ENCODE assay signal across 1 cellular context in the genomic region with DNA sequence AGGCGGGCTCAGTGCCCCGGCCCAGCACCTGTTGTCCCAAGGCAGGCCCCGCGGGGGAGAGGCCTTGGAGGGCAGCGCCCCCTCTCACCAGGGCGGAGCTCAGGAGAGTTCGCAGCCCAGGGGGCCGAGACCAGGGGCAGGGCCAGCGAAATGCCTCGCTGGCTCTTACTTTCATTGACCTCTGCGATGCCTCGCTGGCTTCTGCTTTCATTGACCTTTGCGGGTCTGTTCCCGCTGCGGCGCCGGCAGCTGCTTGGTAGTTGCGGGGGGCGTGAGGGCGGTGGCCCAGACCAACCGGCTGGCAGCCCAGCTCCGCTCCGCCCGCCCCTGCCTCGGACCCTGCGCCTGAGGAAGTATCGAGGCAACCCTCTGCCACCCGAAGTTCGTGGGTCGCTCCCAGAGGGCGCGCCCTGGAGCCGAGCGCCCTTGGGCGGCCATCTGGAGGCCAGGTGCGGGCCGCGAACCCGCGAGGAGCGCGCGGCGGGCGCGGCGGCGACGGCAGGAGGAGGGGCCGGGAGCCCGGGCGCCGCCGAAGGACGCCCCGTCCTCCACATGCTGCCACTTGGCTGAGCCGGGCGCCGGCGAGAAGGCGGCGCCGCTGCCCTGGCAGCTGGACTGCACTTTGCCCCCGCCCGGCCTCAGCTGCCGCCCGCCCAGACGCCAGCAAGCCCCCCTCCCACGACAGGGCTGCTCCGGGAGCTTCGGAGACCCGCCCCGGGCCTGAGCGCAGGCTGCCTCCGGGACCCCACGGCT.
A peak's percentile ranks its signal among the peaks of the same experiment; 100 is the strongest.
TF ChIP-seq lines count a peak whose summit lies in the region.

No MANE protein-coding gene starts in this region.

TF ChIP-seq in HepG2, 621 proteins besides CTCF, POLR2A, EP300 and RAD21 (continued from another document and continues in another):
- TF ChIP-seq, protein P1, sequence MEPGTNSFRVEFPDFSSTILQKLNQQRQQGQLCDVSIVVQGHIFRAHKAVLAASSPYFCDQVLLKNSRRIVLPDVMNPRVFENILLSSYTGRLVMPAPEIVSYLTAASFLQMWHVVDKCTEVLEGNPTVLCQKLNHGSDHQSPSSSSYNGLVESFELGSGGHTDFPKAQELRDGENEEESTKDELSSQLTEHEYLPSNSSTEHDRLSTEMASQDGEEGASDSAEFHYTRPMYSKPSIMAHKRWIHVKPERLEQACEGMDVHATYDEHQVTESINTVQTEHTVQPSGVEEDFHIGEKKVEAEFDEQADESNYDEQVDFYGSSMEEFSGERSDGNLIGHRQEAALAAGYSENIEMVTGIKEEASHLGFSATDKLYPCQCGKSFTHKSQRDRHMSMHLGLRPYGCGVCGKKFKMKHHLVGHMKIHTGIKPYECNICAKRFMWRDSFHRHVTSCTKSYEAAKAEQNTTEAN (CRISPR knock-in tag; conservative IDR thresholded peaks at IDR 0.05): 0 out of 2 replicates have a peak, but pooled peaks have one; percentile 48
- TF ChIP-seq, protein P2, sequence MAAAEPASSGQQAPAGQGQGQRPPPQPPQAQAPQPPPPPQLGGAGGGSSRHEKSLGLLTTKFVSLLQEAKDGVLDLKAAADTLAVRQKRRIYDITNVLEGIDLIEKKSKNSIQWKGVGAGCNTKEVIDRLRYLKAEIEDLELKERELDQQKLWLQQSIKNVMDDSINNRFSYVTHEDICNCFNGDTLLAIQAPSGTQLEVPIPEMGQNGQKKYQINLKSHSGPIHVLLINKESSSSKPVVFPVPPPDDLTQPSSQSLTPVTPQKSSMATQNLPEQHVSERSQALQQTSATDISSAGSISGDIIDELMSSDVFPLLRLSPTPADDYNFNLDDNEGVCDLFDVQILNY (CRISPR knock-in tag; conservative IDR thresholded peaks at IDR 0.05): no peak; the same call in 1 of the 2 replicates
- TF ChIP-seq, protein P3, sequence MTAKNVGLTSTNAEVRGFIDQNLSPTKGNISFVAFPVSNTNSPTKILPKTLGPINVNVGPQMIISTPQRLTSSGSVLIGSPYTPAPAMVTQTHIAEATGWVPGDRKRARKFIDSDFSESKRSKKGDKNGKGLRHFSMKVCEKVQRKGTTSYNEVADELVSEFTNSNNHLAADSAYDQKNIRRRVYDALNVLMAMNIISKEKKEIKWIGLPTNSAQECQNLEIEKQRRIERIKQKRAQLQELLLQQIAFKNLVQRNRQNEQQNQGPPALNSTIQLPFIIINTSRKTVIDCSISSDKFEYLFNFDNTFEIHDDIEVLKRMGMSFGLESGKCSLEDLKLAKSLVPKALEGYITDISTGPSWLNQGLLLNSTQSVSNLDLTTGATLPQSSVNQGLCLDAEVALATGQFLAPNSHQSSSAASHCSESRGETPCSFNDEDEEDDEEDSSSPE (CRISPR knock-in tag; IDR thresholded peaks at IDR 0.05): peak; percentile 47
- TF ChIP-seq ARHGAP35 (CRISPR knock-in tag; IDR thresholded peaks at IDR 0.05; ENCODE audit: borderline replicate concordance) (peak; percentile 54; the same call in 1 of the 2 replicates), SMAD3 (CRISPR knock-in tag; IDR thresholded peaks at IDR 0.05) (no peak), CHCHD3 (CRISPR knock-in tag; IDR thresholded peaks at IDR 0.05) (no peak), NONO (IDR thresholded peaks at IDR 0.05) (no peak), NONO (CRISPR knock-in tag; conservative IDR thresholded peaks at IDR 0.05) (peak; percentile 84), MAZ (IDR thresholded peaks at IDR 0.05; ENCODE audit: borderline replicate concordance, low read depth, low read length) (peak; percentile 65; the same call in 1 of the 2 replicates), MAZ (CRISPR knock-in tag; IDR thresholded peaks at IDR 0.05; ENCODE audit: low read depth) (no peak; the same call in 1 of the 2 replicates), ZSCAN25 (CRISPR knock-in tag; IDR thresholded peaks at IDR 0.05) (no peak), ZNF24 (IDR thresholded peaks at IDR 0.05) (no peak), ZMYM2 (CRISPR knock-in tag; IDR thresholded peaks at IDR 0.05) (peak; percentile 82), ZNF124 (CRISPR knock-in tag; IDR thresholded peaks at IDR 0.05) (0 out of 2 replicates have a peak, but pooled peaks have one; percentile 45), MEF2D (CRISPR knock-in tag; IDR thresholded peaks at IDR 0.05) (no peak), ZNF792 (CRISPR knock-in tag; IDR thresholded peaks at IDR 0.05) (no peak), RNF2 (conservative IDR thresholded peaks at IDR 0.05; ENCODE audit: low read depth) (0 out of 2 replicates have a peak, but pooled peaks have one; percentile 48), ZNF577 (CRISPR knock-in tag; IDR thresholded peaks at IDR 0.05; ENCODE audit: borderline replicate concordance, low read depth) (no peak), TCF12 (IDR thresholded peaks at IDR 0.05) (no peak), TCF12 (CRISPR knock-in tag; IDR thresholded peaks at IDR 0.05) (0 out of 2 replicates have a peak, but pooled peaks have one; percentile 50), CCAR2 (optimal IDR thresholded peaks at IDR 0.05; ENCODE audit: low read depth, low read length) (no peak), ZFP36L2 (CRISPR knock-in tag; IDR thresholded peaks at IDR 0.05) (no peak; the same call in 1 of the 2 replicates), ZNF354B (CRISPR knock-in tag; IDR thresholded peaks at IDR 0.05) (no peak), ATF1 (CRISPR knock-in tag; IDR thresholded peaks at IDR 0.05) (no peak), NFKBIZ (CRISPR knock-in tag; IDR thresholded peaks at IDR 0.05) (0 out of 2 replicates have a peak, but pooled peaks have one; percentile 56)
- TF ChIP-seq, protein P4, sequence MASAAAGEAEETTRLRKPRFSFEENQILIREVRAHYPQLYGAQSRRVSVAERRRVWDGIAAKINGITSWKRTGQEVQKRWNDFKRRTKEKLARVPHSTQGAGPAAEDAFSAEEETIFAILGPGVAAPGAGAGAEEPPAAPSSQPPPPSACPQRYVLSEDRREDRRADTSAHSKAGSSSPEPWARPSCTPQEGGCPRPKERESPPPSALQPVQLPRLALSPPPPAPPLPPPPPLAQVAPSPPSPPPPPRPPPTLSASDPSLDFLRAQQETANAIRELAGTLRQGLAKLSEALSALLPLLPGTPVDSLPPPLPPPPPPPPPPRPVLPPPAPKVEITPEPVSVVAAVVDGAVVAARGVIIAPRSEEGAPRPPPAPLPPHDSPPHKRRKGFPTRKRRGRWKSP (CRISPR knock-in tag; IDR thresholded peaks at IDR 0.05): peak; percentile 82; the same call in 1 of the 2 replicates
- TF ChIP-seq, protein P5, sequence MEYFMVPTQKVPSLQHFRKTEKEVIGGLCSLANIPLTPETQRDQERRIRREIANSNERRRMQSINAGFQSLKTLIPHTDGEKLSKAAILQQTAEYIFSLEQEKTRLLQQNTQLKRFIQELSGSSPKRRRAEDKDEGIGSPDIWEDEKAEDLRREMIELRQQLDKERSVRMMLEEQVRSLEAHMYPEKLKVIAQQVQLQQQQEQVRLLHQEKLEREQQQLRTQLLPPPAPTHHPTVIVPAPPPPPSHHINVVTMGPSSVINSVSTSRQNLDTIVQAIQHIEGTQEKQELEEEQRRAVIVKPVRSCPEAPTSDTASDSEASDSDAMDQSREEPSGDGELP (IDR thresholded peaks at IDR 0.05; ENCODE audit: borderline replicate concordance, low read depth): peak; percentile 87; the same call in 1 of the 2 replicates
- TF ChIP-seq, protein P6, sequence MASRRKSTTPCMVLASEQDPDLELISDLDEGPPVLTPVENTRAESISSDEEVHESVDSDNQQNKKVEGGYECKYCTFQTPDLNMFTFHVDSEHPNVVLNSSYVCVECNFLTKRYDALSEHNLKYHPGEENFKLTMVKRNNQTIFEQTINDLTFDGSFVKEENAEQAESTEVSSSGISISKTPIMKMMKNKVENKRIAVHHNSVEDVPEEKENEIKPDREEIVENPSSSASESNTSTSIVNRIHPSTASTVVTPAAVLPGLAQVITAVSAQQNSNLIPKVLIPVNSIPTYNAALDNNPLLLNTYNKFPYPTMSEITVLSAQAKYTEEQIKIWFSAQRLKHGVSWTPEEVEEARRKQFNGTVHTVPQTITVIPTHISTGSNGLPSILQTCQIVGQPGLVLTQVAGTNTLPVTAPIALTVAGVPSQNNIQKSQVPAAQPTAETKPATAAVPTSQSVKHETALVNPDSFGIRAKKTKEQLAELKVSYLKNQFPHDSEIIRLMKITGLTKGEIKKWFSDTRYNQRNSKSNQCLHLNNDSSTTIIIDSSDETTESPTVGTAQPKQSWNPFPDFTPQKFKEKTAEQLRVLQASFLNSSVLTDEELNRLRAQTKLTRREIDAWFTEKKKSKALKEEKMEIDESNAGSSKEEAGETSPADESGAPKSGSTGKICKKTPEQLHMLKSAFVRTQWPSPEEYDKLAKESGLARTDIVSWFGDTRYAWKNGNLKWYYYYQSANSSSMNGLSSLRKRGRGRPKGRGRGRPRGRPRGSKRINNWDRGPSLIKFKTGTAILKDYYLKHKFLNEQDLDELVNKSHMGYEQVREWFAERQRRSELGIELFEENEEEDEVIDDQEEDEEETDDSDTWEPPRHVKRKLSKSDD (CRISPR knock-in tag; IDR thresholded peaks at IDR 0.05; ENCODE audit: low read depth): peak; percentile 62; the same call in 1 of the 2 replicates
- TF ChIP-seq, protein P7, sequence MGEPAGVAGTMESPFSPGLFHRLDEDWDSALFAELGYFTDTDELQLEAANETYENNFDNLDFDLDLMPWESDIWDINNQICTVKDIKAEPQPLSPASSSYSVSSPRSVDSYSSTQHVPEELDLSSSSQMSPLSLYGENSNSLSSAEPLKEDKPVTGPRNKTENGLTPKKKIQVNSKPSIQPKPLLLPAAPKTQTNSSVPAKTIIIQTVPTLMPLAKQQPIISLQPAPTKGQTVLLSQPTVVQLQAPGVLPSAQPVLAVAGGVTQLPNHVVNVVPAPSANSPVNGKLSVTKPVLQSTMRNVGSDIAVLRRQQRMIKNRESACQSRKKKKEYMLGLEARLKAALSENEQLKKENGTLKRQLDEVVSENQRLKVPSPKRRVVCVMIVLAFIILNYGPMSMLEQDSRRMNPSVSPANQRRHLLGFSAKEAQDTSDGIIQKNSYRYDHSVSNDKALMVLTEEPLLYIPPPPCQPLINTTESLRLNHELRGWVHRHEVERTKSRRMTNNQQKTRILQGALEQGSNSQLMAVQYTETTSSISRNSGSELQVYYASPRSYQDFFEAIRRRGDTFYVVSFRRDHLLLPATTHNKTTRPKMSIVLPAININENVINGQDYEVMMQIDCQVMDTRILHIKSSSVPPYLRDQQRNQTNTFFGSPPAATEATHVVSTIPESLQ (CRISPR knock-in tag; conservative IDR thresholded peaks at IDR 0.05): 0 out of 2 replicates have a peak, but pooled peaks have one; percentile 18
- TF ChIP-seq, protein P8, sequence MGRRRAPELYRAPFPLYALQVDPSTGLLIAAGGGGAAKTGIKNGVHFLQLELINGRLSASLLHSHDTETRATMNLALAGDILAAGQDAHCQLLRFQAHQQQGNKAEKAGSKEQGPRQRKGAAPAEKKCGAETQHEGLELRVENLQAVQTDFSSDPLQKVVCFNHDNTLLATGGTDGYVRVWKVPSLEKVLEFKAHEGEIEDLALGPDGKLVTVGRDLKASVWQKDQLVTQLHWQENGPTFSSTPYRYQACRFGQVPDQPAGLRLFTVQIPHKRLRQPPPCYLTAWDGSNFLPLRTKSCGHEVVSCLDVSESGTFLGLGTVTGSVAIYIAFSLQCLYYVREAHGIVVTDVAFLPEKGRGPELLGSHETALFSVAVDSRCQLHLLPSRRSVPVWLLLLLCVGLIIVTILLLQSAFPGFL (CRISPR knock-in tag; IDR thresholded peaks at IDR 0.05): peak; percentile 43; the same call in 1 of the 2 replicates
- TF ChIP-seq, protein P9, sequence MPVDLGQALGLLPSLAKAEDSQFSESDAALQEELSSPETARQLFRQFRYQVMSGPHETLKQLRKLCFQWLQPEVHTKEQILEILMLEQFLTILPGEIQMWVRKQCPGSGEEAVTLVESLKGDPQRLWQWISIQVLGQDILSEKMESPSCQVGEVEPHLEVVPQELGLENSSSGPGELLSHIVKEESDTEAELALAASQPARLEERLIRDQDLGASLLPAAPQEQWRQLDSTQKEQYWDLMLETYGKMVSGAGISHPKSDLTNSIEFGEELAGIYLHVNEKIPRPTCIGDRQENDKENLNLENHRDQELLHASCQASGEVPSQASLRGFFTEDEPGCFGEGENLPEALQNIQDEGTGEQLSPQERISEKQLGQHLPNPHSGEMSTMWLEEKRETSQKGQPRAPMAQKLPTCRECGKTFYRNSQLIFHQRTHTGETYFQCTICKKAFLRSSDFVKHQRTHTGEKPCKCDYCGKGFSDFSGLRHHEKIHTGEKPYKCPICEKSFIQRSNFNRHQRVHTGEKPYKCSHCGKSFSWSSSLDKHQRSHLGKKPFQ (CRISPR knock-in tag; IDR thresholded peaks at IDR 0.05; ENCODE audit: insufficient replicate concordance): peak; percentile 69
- TF ChIP-seq, protein P10, sequence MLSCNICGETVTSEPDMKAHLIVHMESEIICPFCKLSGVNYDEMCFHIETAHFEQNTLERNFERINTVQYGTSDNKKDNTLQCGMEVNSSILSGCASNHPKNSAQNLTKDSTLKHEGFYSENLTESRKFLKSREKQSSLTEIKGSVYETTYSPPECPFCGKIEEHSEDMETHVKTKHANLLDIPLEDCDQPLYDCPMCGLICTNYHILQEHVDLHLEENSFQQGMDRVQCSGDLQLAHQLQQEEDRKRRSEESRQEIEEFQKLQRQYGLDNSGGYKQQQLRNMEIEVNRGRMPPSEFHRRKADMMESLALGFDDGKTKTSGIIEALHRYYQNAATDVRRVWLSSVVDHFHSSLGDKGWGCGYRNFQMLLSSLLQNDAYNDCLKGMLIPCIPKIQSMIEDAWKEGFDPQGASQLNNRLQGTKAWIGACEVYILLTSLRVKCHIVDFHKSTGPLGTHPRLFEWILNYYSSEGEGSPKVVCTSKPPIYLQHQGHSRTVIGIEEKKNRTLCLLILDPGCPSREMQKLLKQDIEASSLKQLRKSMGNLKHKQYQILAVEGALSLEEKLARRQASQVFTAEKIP (CRISPR knock-in tag; IDR thresholded peaks at IDR 0.05; ENCODE audit: borderline replicate concordance): no peak
- TF ChIP-seq, protein P11, sequence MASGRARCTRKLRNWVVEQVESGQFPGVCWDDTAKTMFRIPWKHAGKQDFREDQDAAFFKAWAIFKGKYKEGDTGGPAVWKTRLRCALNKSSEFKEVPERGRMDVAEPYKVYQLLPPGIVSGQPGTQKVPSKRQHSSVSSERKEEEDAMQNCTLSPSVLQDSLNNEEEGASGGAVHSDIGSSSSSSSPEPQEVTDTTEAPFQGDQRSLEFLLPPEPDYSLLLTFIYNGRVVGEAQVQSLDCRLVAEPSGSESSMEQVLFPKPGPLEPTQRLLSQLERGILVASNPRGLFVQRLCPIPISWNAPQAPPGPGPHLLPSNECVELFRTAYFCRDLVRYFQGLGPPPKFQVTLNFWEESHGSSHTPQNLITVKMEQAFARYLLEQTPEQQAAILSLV (CRISPR knock-in tag; IDR thresholded peaks at IDR 0.05; ENCODE audit: borderline replicate concordance): peak; percentile 90
- TF ChIP-seq, protein P12, sequence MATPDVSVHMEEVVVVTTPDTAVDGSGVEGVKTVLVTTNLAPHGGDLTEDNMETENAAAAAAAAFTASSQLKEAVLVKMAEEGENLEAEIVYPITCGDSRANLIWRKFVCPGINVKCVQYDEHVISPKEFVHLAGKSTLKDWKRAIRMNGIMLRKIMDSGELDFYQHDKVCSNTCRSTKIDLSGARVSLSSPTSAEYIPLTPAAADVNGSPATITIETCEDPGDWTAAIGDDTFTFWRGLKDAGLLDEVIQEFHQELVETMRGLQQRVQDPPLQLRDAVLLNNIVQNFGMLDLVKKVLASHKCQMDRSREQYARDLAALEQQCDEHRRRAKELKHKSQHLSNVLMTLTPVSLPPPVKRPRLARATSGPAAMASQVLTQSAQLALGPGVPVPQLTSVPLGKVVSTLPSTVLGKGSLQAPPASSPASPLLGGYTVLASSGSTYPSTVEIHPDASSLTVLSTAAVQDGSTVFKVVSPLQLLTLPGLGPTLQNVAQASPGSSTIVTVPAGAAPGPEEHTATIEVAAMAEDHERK (CRISPR knock-in tag; IDR thresholded peaks at IDR 0.05; ENCODE audit: low read depth): no peak
- TF ChIP-seq, protein P13, sequence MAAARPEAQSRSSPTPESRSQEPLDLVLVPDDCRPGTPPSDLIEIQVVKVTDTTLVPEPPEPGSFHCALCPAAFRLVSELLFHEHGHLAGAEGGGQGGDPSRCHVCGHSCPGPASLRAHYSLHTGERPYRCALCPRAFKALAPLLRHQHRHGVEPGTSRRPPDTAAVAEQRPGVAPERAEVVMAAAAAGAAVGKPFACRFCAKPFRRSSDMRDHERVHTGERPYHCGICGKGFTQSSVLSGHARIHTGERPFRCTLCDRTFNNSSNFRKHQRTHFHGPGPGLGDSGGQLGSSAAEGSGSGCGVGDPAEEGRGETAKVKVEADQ (CRISPR knock-in tag; IDR thresholded peaks at IDR 0.05; ENCODE audit: borderline replicate concordance): no peak
